ENCODE assay signal across 17 cellular contexts in genomic region chr19:5557691-5558090, GRCh38. TPM values are rescaled to one million over a fixed set of nuclear protein-coding genes. Genes with fewer than 3 reads are reported as not detected.
"Had no signal": no experiment of that assay in that cellular context is flagged by ENCODE, and none has a peak within 500 bp of the region (broad histone marks: within the 10 kb centered on the region; RNA-seq: fewer than 3 reads in every experiment).

No MANE protein-coding gene starts in this region.

- H3K9me3 Mint-ChIP-seq: effector memory CD8-positive, alpha-beta T cell had no signal

- H3K27ac ChIP-seq: SJSA1, tibial artery, WERI-Rb-1 had no signal

- H3K4me3 Mint-ChIP-seq: activated T-helper 17 cell treated with anti-CD3 and anti-CD28 coated beads, Interleukin-2, amount 50 U/mL, for 72 hours; dendritic cell treated with granulocyte-macrophage colony-stimulating factor and Interleukin-4, amounts not matched to agents 40 ng/mL and 50 ng/mL, for 4 days; effector memory CD8-positive, alpha-beta T cell; nephron progenitor cell had no signal

- H3K27ac Mint-ChIP-seq: activated naive CD4-positive, alpha-beta T cell treated with anti-CD3 and anti-CD28 coated beads, Interleukin-2, amount 50 U/mL, for 72 hours; activated T-helper 17 cell treated with anti-CD3 and anti-CD28 coated beads, Interleukin-2, amount 50 U/mL, for 72 hours; dendritic cell treated with granulocyte-macrophage colony-stimulating factor and Interleukin-4, amounts not matched to agents 40 ng/mL and 50 ng/mL, for 4 days; effector memory CD8-positive, alpha-beta T cell; nephron progenitor cell had no signal

- ATAC-seq: activated naive CD4-positive, alpha-beta T cell treated with anti-CD3 and anti-CD28 coated beads, Interleukin-2, amount 50 U/mL, for 72 hours; activated T-helper 17 cell treated with anti-CD3 and anti-CD28 coated beads, Interleukin-2, amount 50 U/mL, for 72 hours; effector memory CD8-positive, alpha-beta T cell had no signal

- H3K36me3 ChIP-seq: SJSA1, tibial artery, WERI-Rb-1 had no signal

- DNase-seq: activated CD4-positive, alpha-beta T cell treated with anti-CD3 and anti-CD28 coated beads for 48 hours; activated T-cell treated with anti-CD3 and anti-CD28 coated beads for 4 hours; amygdala; cerebellar nuclear complex; effector memory CD8-positive, alpha-beta T cell; erythroblast; mesenchymal stem cell; nephron progenitor cell; retina; T1000; tibial artery; WERI-Rb-1 had no signal

- H3K4me3 ChIP-seq: SJSA1, tibial artery had no signal

- H3K4me1 ChIP-seq: SJSA1, tibial artery had no signal

RNA-seq across cellular contexts. Expression of gene TINCR, which starts 10.1 kb away (rescaled TPM):
- total RNA-seq: fibroblast of villous mesenchyme, SJSA1 had no signal
